Comparison of ENCODE assay signal across 1 cellular context in genomic region chr1:244176201-244176600, GRCh38.
TF ChIP-seq lines count a peak whose summit lies in the region.

No MANE protein-coding gene starts in this region.

TF ChIP-seq in A549, 52 proteins besides CTCF, POLR2A, EP300 and RAD21 (continued from another document):
- TF ChIP-seq ESRRA (IDR thresholded peaks at IDR 0.05; ENCODE audit: borderline replicate concordance, low read length) (no peak), ZSCAN20 (CRISPR knock-in tag; IDR thresholded peaks at IDR 0.05) (no peak), HEYL (CRISPR knock-in tag; IDR thresholded peaks at IDR 0.05) (no peak), RNF2 (IDR thresholded peaks at IDR 0.05; ENCODE audit: borderline replicate concordance, low read depth) (no peak), JUN (IDR thresholded peaks at IDR 0.05) (no peak)
